Comparison of ENCODE assay signal across 8 cellular contexts in genomic region chr2:39266139-39266805, GRCh38. TPM values are rescaled to one million over a fixed set of nuclear protein-coding genes. Genes with fewer than 3 reads are reported as not detected.
DNase-seq lines count a peak whose midpoint lies in the region; ATAC-seq, FAIRE-seq and TF ChIP-seq lines count a peak whose summit lies in the region.

No MANE protein-coding gene starts in this region.

- in situ Hi-C loops in mammary epithelial cell (cut with MboI; ENCODE audit: low sequenced_read_pairs in 2 of 2) = no loop called here

- no peaks in the 10 kb centered on the region for H3K27me3 Mint-ChIP-seq in Caco-2 (ENCODE audit: insufficient read depth, unreplicated experiment)

- H4K20me1 ChIP-seq in mammary epithelial cell (ENCODE audit: insufficient read depth, low read length) (no peaks in the 10 kb centered on the region), hepatocyte (ENCODE audit: insufficient read depth, poor library complexity, severe bottlenecking) (no peaks in the 10 kb centered on the region)

- no peaks in the 10 kb centered on the region for H3K9me2 ChIP-seq in hepatocyte (replicated peaks; ENCODE audit: insufficient read depth)

- H3K27me3 ChIP-seq in mammary epithelial cell (ENCODE audit: insufficient read depth, low read length) (no peaks in the 10 kb centered on the region), small intestine (ENCODE audit: control insufficient read depth in 2 of 2, insufficient read depth in 2 of 2, low read length in 2 of 2) (no peaks in the 10 kb centered on the region), hepatocyte (no peaks in the 10 kb centered on the region), Caco-2 (replicated peaks; ENCODE audit: control insufficient read depth, insufficient read depth, low read length) (no peaks in the 10 kb centered on the region)

- H3K4me1 ChIP-seq in mammary epithelial cell (ENCODE audit: insufficient read depth, low read length) = no peaks in the 10 kb centered on the region
- H3K4me1 ChIP-seq in small intestine (ENCODE audit: control insufficient read depth in 2 of 2, insufficient read depth in 1 of 2, low read depth in 1 of 2, low read length in 1 of 2) = no peaks in the 10 kb centered on the region
- H3K4me1 ChIP-seq in hepatocyte (ENCODE audit: insufficient read depth) = no peaks in the 10 kb centered on the region
- no peaks in the 10 kb centered on the region for H3K4me1 ChIP-seq in Caco-2

- no peak overlapping the region for H3K4me3 ChIP-seq in GM12865 (ENCODE audit: low read depth, low read length)
- no peak overlapping the region for H3K4me3 ChIP-seq in mammary epithelial cell (replicated peaks in 1 of 3; ENCODE audit: insufficient read depth in 1 of 3, low read depth in 2 of 3, low read length in 3 of 3)
- no peak overlapping the region for H3K4me3 ChIP-seq in small intestine (ENCODE audit: low read depth in 1 of 2, low read length in 2 of 2)
- no peak overlapping the region for H3K4me3 ChIP-seq in hepatocyte
- H3K4me3 ChIP-seq in Caco-2 (ENCODE audit: low read depth, low read length) = no peak overlapping the region

- intact Hi-C loops in mammary epithelial cell (cut with micrococcal nuclease) (no loop called here), Caco-2 (cut with micrococcal nuclease; ENCODE audit: unreplicated experiment) (no loop called here)

- peak; percentile 78 for ATAC-seq in GM21390 (IDR thresholded peaks at IDR 0.05; ENCODE audit: unreplicated experiment)
- peak; percentile 70 for ATAC-seq in HG03469 (IDR thresholded peaks at IDR 0.05; ENCODE audit: unreplicated experiment)

- peak; percentile 67 for DNase-seq in GM12865 (ENCODE audit: low read depth)
- DNase-seq in mammary epithelial cell = peak; percentile 6
- no peak for DNase-seq in small intestine
- DNase-seq in hepatocyte (ENCODE audit: low spot score) = no peak
- no peak for DNase-seq in Caco-2
- no peak for DNase-seq in occipital lobe (lab: John Stamatoyannopoulos, UW)

- 96% methylated on average over 3 of the region's 3 CpGs for WGBS in mammary epithelial cell (ENCODE audit: low coverage, missing lambda C conversion rate)
- 76 to 90% (median 81%) methylated on average over 3 of the region's 3 CpGs for whole genome bisulfite sequencing in small intestine, 3 donors
- 100% methylated on average over 3 of the region's 3 CpGs for WGBS in hepatocyte (ENCODE audit: low lambda C conversion rate, missing lambda C conversion rate)

- H2AFZ ChIP-seq in mammary epithelial cell (ENCODE audit: low read depth, low read length) (no peak overlapping the region), hepatocyte (no peak overlapping the region)

- no peaks in the 10 kb centered on the region for H3K79me2 ChIP-seq in mammary epithelial cell (ENCODE audit: insufficient read depth, low read length)
- H3K79me2 ChIP-seq in hepatocyte = no peaks in the 10 kb centered on the region

- TF ChIP-seq CTCF in GM12865 (IDR thresholded peaks at IDR 0.05; ENCODE audit: insufficient read depth, low read depth, low read length, missing control alignments) = no peak
- no peak for TF ChIP-seq CTCF in mammary epithelial cell (conservative IDR thresholded peaks at IDR 0.05 in 1 of 2, IDR thresholded peaks at IDR 0.05 in 1 of 2; ENCODE audit: extremely low read depth in 1 of 2, insufficient read depth in 1 of 2, low read depth in 1 of 2, low read length in 2 of 2)
- TF ChIP-seq CTCF in hepatocyte (IDR thresholded peaks at IDR 0.05; ENCODE audit: poor library complexity) = no peak
- no peak for TF ChIP-seq CTCF in Caco-2 (IDR thresholded peaks at IDR 0.05; ENCODE audit: insufficient read depth in 1 of 2, low read depth in 1 of 2, low read length in 1 of 2, severe bottlenecking in 1 of 2, unreplicated experiment in 1 of 2)

- no TSS peak for BruUV-seq in mammary epithelial cell (replicated peaks; lab: Mats Ljungman, UMichigan)
- no TSS peak for BruUV-seq in Caco-2 (replicated peaks; lab: Mats Ljungman, UMichigan)

- H3K9me3 Mint-ChIP-seq in Caco-2 (ENCODE audit: unreplicated experiment) = no peaks in the 10 kb centered on the region

- peaks cover 12% of the 10 kb centered on the region for H3K36me3 Mint-ChIP-seq in Caco-2 (ENCODE audit: insufficient read depth, unreplicated experiment)

- H3K9ac ChIP-seq in mammary epithelial cell (ENCODE audit: insufficient read depth, low read length) = no peak overlapping the region

- peaks cover 6% of the 10 kb centered on the region for H3K36me3 ChIP-seq in mammary epithelial cell (ENCODE audit: insufficient read depth, low read length)
- H3K36me3 ChIP-seq in small intestine (ENCODE audit: control insufficient read depth in 2 of 2, insufficient read depth in 2 of 2, low read length in 2 of 2) = peaks cover 0 to 2% of the 10 kb centered on the region in 2 donors
- H3K36me3 ChIP-seq in hepatocyte (replicated peaks; ENCODE audit: insufficient read depth, low read depth) = no peaks in the 10 kb centered on the region
- H3K36me3 ChIP-seq in Caco-2 (ENCODE audit: control insufficient read depth, insufficient read depth, low read length) = no peaks in the 10 kb centered on the region; the same call in 1 of the 2 replicates

- H3K27ac ChIP-seq in mammary epithelial cell (ENCODE audit: insufficient read depth, low read depth, low read length) (no peak overlapping the region), small intestine (ENCODE audit: low read depth in 1 of 2, low read length in 1 of 2) (no peak overlapping the region), hepatocyte (no peak overlapping the region)

- CTCF ChIA-PET in mammary epithelial cell (lab: Charles Lee; ENCODE audit: low non-redundant PET) (no interaction called here), Caco-2 (lab: Charles Lee) (no interaction called here)

- H3K27ac Mint-ChIP-seq in Caco-2 (ENCODE audit: unreplicated experiment) = no peak overlapping the region

- H3K4me1 Mint-ChIP-seq in Caco-2 (ENCODE audit: low read depth, unreplicated experiment) = no peaks in the 10 kb centered on the region

- POLR2A ChIA-PET in Caco-2 (lab: Charles Lee) = no interaction called here

- H3K4me2 ChIP-seq in mammary epithelial cell (ENCODE audit: insufficient read depth, low read depth, low read length) = no peak overlapping the region
- no peak overlapping the region for H3K4me2 ChIP-seq in hepatocyte

- no peak overlapping the region for H3K4me3 Mint-ChIP-seq in Caco-2 (ENCODE audit: unreplicated experiment)

- dilution Hi-C loops in mammary epithelial cell (cut with HindIII; ENCODE audit: low sequenced_read_pairs) = no loop called here

- FAIRE-seq in small intestine (lab: Jason Lieb, UNC) = no peak

- H3K9me3 ChIP-seq in mammary epithelial cell (replicated peaks; ENCODE audit: insufficient read depth, low read length) = no peaks in the 10 kb centered on the region
- no peaks in the 10 kb centered on the region for H3K9me3 ChIP-seq in small intestine (ENCODE audit: control insufficient read depth, low read depth)
- H3K9me3 ChIP-seq in hepatocyte (ENCODE audit: low read depth) = no peaks in the 10 kb centered on the region
- no peaks in the 10 kb centered on the region for H3K9me3 ChIP-seq in Caco-2

RNA-seq across cellular contexts. Expression of gene CDKL4, which starts 22.5 kb away (rescaled TPM):
- total RNA-seq in mammary epithelial cell (1 to 10 TPM; 1.2 to 3.0 TPM), hepatocyte (0.10 and 1.8 TPM in 2 replicates), Caco-2 (2022) (1.4 TPM in 1 of 2 replicates, not detected in the other), occipital lobe (10.1 TPM)
- polyA plus RNA-seq in mammary epithelial cell (0.05 TPM), small intestine (not detected), hepatocyte (0.22 and 0.35 TPM in 2 replicates)
- polyA minus RNA-seq in mammary epithelial cell = not detected

Comparison
In these comparisons a context has a peak if more than half of its experiments do, and no peak if none do; other contexts are left out.
1. DNase-seq: peak in GM12865 (single experiment) and mammary epithelial cell (single experiment); none in small intestine (single experiment), hepatocyte (single experiment), Caco-2 (0 of 2) and occipital lobe (single experiment).